In the genomic region with DNA sequence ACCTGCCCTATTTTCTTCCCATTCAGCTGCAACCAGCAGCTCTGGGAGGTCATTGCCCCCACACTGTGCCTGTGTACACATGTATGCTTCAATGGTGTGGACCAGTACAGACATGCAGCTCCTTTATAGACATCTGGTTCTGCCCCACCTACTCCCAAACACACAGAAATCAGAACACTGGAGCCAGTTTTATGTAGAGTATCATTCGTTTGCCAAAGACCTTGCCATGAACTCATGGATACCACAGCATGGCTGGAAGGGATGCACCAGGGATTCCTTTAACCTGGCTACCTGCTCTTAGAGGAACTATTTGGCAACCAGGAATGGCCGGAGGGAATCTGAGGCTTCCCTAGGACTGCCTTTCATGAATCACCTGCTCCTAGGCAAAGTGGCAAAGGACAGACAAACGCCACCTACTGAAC, we compare ENCODE assay signal across 20 cellular contexts.
DNase-seq lines count a peak whose midpoint lies in the region; ATAC-seq, FAIRE-seq and TF ChIP-seq lines count a peak whose summit lies in the region.
"Had no signal": no experiment of that assay in that cellular context is flagged by ENCODE, and none has a peak within 500 bp of the region (broad histone marks: within the 10 kb centered on the region; RNA-seq: fewer than 3 reads in every experiment).

No MANE protein-coding gene starts in this region.

- H3K9me3 ChIP-seq in Caco-2 (no peaks in the 10 kb centered on the region), PC-3 (ENCODE audit: low read length) (no peaks in the 10 kb centered on the region), psoas muscle (no peaks in the 10 kb centered on the region)

- H3K27me3 Mint-ChIP-seq in Caco-2 (ENCODE audit: insufficient read depth, unreplicated experiment): no peaks in the 10 kb centered on the region
- H3K27me3 Mint-ChIP-seq: activated CD8-positive, alpha-beta T cell treated with anti-CD3 and anti-CD28 coated beads for 36 hours; activated naive CD4-positive, alpha-beta T cell treated with anti-CD3 and anti-CD28 coated beads, Interleukin-2, amount 50 U/mL, for 24 hours; IgD-negative memory B cell had no signal

- POLR2A ChIA-PET in Caco-2 (lab: Charles Lee) (interaction anchor here (0.6 kb wide), 1 partner anchor 50 kb away, joined by 12 read pairs; no protein-coding TSS in a partner anchor), PC-3 (lab: Charles Lee; ENCODE audit: unreplicated experiment) (no interaction called here)

- ATAC-seq in PC-3 (no peak), foreskin keratinocyte (peak; percentile 29), psoas muscle (no peak), GM18867 (IDR thresholded peaks at IDR 0.05; ENCODE audit: unreplicated experiment) (no peak)
- ATAC-seq: activated CD8-positive, alpha-beta T cell treated with anti-CD3 and anti-CD28 coated beads for 36 hours; activated T-cell treated with anti-CD3 and anti-CD28 coated beads, Interleukin-2, amount 50 U/mL, for 4 hours; right cardiac atrium; stimulated activated naive CD8-positive, alpha-beta T cell treated with anti-CD3 and anti-CD28 coated beads, Interleukin-15, Interleukin-2, amounts not matched to agents 100 U/mL and 50 U/mL, for 24 hours had no signal

- peak overlapping the region; percentile 31 for H3K27ac Mint-ChIP-seq in Caco-2 (ENCODE audit: unreplicated experiment)
- H3K27ac Mint-ChIP-seq: activated CD8-positive, alpha-beta T cell treated with anti-CD3 and anti-CD28 coated beads for 36 hours; activated naive CD4-positive, alpha-beta T cell treated with anti-CD3 and anti-CD28 coated beads, Interleukin-2, amount 50 U/mL, for 24 hours; IgD-negative memory B cell; neural progenitor cell had no signal

- H3K79me2 ChIP-seq in PC-3 (ENCODE audit: low read length): peaks cover 84% of the 10 kb centered on the region

- TF ChIP-seq CTCF in Caco-2 (IDR thresholded peaks at IDR 0.05; ENCODE audit: insufficient read depth in 1 of 2, low read depth in 1 of 2, low read length in 1 of 2, severe bottlenecking in 1 of 2, unreplicated experiment in 1 of 2): no peak
- no peak for TF ChIP-seq CTCF in PC-3 (conservative IDR thresholded peaks at IDR 0.05; ENCODE audit: low read depth, low read length)
- peak; percentile 2 for TF ChIP-seq CTCF in foreskin keratinocyte (conservative IDR thresholded peaks at IDR 0.05)
- TF ChIP-seq CTCF in psoas muscle (IDR thresholded peaks at IDR 0.05): no peak
- TF ChIP-seq CTCF in GM20000 (IDR thresholded peaks at IDR 0.05; ENCODE audit: extremely low read depth, missing control alignments): no peak

- H3K4me3 Mint-ChIP-seq in Caco-2 (ENCODE audit: unreplicated experiment): no peak overlapping the region
- H3K4me3 Mint-ChIP-seq: activated CD8-positive, alpha-beta T cell treated with anti-CD3 and anti-CD28 coated beads for 36 hours; activated naive CD4-positive, alpha-beta T cell treated with anti-CD3 and anti-CD28 coated beads, Interleukin-2, amount 50 U/mL, for 24 hours; activated T-cell treated with anti-CD3 and anti-CD28 coated beads, Interleukin-2, amount 50 U/mL, for 4 hours; IgD-negative memory B cell; neural progenitor cell had no signal

- H3K9me3 Mint-ChIP-seq in Caco-2 (ENCODE audit: unreplicated experiment): no peaks in the 10 kb centered on the region
- H3K9me3 Mint-ChIP-seq: activated CD8-positive, alpha-beta T cell treated with anti-CD3 and anti-CD28 coated beads for 36 hours; activated naive CD4-positive, alpha-beta T cell treated with anti-CD3 and anti-CD28 coated beads, Interleukin-2, amount 50 U/mL, for 24 hours; activated T-cell treated with anti-CD3 and anti-CD28 coated beads, Interleukin-2, amount 50 U/mL, for 4 hours; IgD-negative memory B cell had no signal

- 0 out of 2 replicates have a peak overlapping the region, but pooled peaks have one; percentile 16 for H3K4me2 ChIP-seq in PC-3 (ENCODE audit: low read length)
- H3K4me2 ChIP-seq: neural progenitor cell had no signal

- H3K4me1 Mint-ChIP-seq in Caco-2 (ENCODE audit: low read depth, unreplicated experiment): peaks cover 54% of the 10 kb centered on the region
- H3K4me1 Mint-ChIP-seq: activated naive CD4-positive, alpha-beta T cell treated with anti-CD3 and anti-CD28 coated beads, Interleukin-2, amount 50 U/mL, for 24 hours had no signal

- H3K27me3 ChIP-seq in Caco-2 (replicated peaks; ENCODE audit: control insufficient read depth, insufficient read depth, low read length): no peaks in the 10 kb centered on the region
- no peaks in the 10 kb centered on the region for H3K27me3 ChIP-seq in PC-3 (ENCODE audit: low read length)
- H3K27me3 ChIP-seq in foreskin keratinocyte: no peaks in the 10 kb centered on the region
- H3K27me3 ChIP-seq in psoas muscle (ENCODE audit: insufficient read depth in 3 of 3, low read length in 2 of 3): no peaks in the 10 kb centered on the region
- H3K27me3 ChIP-seq: neural progenitor cell had no signal

- CTCF ChIA-PET in Caco-2 (lab: Charles Lee): no interaction called here
- CTCF ChIA-PET in PC-3 (lab: Charles Lee): no interaction called here

- H3K27ac ChIP-seq in PC-3 (ENCODE audit: low read length) (peak overlapping the region; percentile 37; the same call in 1 of the 2 replicates), foreskin keratinocyte (no peak overlapping the region), psoas muscle (peak overlapping the region; percentile 97)
- H3K27ac ChIP-seq: GM23248, neural progenitor cell, WERI-Rb-1 had no signal

- H3K36me3 ChIP-seq in Caco-2 (ENCODE audit: control insufficient read depth, insufficient read depth, low read length) (no peaks in the 10 kb centered on the region), PC-3 (ENCODE audit: low read depth, low read length) (no peaks in the 10 kb centered on the region), psoas muscle (ENCODE audit: insufficient read depth in 1 of 2, low read depth in 1 of 2) (no peaks in the 10 kb centered on the region)
- H3K36me3 ChIP-seq: neural progenitor cell, WERI-Rb-1 had no signal

- no peak overlapping the region for H3K4me3 ChIP-seq in Caco-2 (ENCODE audit: low read depth, low read length)
- no peak overlapping the region for H3K4me3 ChIP-seq in PC-3 (ENCODE audit: low read length)
- H3K4me3 ChIP-seq in psoas muscle: no peak overlapping the region
- H3K4me3 ChIP-seq: GM23248, neural progenitor cell had no signal

- no peaks in the 10 kb centered on the region for H4K20me1 ChIP-seq in PC-3 (ENCODE audit: low read length)

- no peaks in the 10 kb centered on the region for H3F3A ChIP-seq in PC-3 (ENCODE audit: low read length, unreplicated experiment)

- BruUV-seq in Caco-2 (replicated peaks; lab: Mats Ljungman, UMichigan) (no TSS peak), PC-3 (replicated peaks; lab: Mats Ljungman, UMichigan) (no TSS peak)

- intact Hi-C loops in Caco-2 (cut with micrococcal nuclease; ENCODE audit: unreplicated experiment): no loop called here
- intact Hi-C loops in PC-3 (cut with micrococcal nuclease): no loop called here
- intact Hi-C loops in psoas muscle (cut with DNase I): loop anchor here (5.0 kb wide), 3 partner anchors 40 to 60 kb away; partner anchors contain the start of gene ZFHX3 (in 1 of the 2)

- H3K9ac ChIP-seq in PC-3 (ENCODE audit: low read length): no peak overlapping the region
- H3K9ac ChIP-seq: GM23248, neural progenitor cell had no signal

- DNase-seq in Caco-2 (no peak), PC-3 (peak; percentile 66), foreskin keratinocyte (peak; percentile 79 to 91), psoas muscle (no peak), hepatic stellate cell (ENCODE audit: low spot score) (no peak), H54 (ENCODE audit: insufficient read length, low spot score) (no peak), GM20000 (ENCODE audit: low spot score) (no peak)
- DNase-seq: activated CD8-positive, alpha-beta T cell treated with anti-CD3 and anti-CD28 coated beads for 36 hours; activated T-cell treated with anti-CD3 and anti-CD28 coated beads, Interleukin-2, amount 50 U/mL, for 4 hours; GM23248; midbrain; NCI-H2029 treated with DMSO at 0.1 percent for 48 hours; NCI-H82; right cardiac atrium; stimulated activated naive CD8-positive, alpha-beta T cell treated with anti-CD3 and anti-CD28 coated beads, Interleukin-15, Interleukin-2, amounts not matched to agents 100 U/mL and 50 U/mL, for 24 hours; WERI-Rb-1 had no signal

- H3K36me3 Mint-ChIP-seq in Caco-2 (ENCODE audit: insufficient read depth, unreplicated experiment): peaks cover 12% of the 10 kb centered on the region
- H3K36me3 Mint-ChIP-seq: activated naive CD4-positive, alpha-beta T cell treated with anti-CD3 and anti-CD28 coated beads, Interleukin-2, amount 50 U/mL, for 24 hours; IgD-negative memory B cell had no signal

- peaks cover 52% of the 10 kb centered on the region for H3K4me1 ChIP-seq in Caco-2
- peaks cover 50% of the 10 kb centered on the region for H3K4me1 ChIP-seq in PC-3 (ENCODE audit: insufficient read depth, low read length)
- peaks cover 40% of the 10 kb centered on the region for H3K4me1 ChIP-seq in foreskin keratinocyte
- peaks cover 90% of the 10 kb centered on the region for H3K4me1 ChIP-seq in psoas muscle

- FAIRE-seq in H54 (lab: Jason Lieb, UNC): no peak

- WGBS in psoas muscle, 3 donors: 41 to 70% (median 42%) methylated on average over 3 of the region's 3 CpGs

- H3K9me2 ChIP-seq in PC-3 (replicated peaks; ENCODE audit: low read length): no peaks in the 10 kb centered on the region

- H2AFZ ChIP-seq in PC-3 (ENCODE audit: low read length): no peak overlapping the region
- H2AFZ ChIP-seq: GM23248, neural progenitor cell had no signal

- TF ChIP-seq POLR2A in H54 (IDR thresholded peaks at IDR 0.05; ENCODE audit: low read depth, low read length): no peak

Comparison
In these comparisons a context has a peak if more than half of its experiments do, and no peak if none do; other contexts are left out.
1. DNase-seq: peak in PC-3 (single experiment) and foreskin keratinocyte (2 of 2); none in Caco-2 (0 of 2), psoas muscle (0 of 2), hepatic stellate cell (single experiment), H54 (single experiment) and GM20000 (single experiment).
2. intact Hi-C loops: an anchor here in psoas muscle (5.0 kb wide); none called in Caco-2 and PC-3.